8 cellular contexts compared by ENCODE assay signal in the genomic region with DNA sequence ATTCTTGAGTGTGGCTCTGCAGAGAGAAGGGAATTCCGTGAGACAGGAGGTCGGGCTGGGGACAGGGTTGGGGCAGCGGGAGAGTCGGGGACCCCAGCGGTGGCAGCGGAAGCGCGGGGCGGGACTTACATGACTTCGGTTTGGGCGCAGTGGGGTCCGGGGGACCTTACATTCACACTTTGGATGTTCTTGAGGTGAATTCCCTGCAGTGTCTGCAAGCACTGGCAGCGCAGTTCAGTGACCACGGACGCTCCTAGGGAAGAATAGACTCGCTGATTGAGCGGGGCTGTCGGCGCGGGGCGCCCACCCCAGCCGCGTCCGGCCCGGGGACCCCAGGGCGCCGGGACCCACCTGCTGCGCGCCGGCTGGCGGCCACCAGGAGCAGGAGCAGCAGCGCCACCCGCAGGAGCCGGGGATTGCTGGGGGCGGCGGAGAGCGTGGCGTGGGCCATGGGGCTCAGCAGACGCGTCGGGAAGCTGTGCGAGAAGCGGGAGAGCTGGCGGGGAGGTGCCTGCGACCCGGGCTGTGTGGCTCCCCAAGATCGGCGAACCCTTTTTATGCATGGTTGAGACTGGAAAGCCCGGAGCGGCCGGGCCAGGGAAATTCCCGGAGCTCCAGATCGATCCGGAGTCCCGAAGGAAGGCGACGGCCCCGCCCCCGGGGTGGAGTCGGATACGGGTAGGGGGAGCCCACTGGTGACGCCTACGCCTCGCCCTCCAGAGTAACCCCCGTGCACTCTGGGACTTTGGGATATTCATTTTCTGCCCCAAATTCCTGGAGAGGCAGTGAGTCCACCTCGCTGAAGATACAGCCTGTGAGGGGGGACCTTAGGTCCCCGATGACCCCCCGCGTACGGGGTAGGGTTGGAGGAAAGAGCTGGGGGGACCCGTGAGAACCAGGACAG. TPM values are rescaled to one million over a fixed set of nuclear protein-coding genes. Genes with fewer than 3 reads are reported as not detected.
A peak's percentile ranks its signal among the peaks of the same experiment; 100 is the strongest.
DNase-seq lines count a peak whose midpoint lies in the region; ATAC-seq and TF ChIP-seq lines count a peak whose summit lies in the region.

Gene CXCL3, minus strand, starts transcription at position 529 of the 904 bp plus-strand sequence. Its CDS starts 78 bp downstream, at position 451.

- peaks cover 31 to 46% of the 10 kb centered on the region in 2 donors for H3K27me3 Mint-ChIP-seq in effector memory CD8-positive, alpha-beta T cell
- peaks cover 78% of the 10 kb centered on the region for H3K27me3 Mint-ChIP-seq in stimulated activated naive CD8-positive, alpha-beta T cell treated with anti-CD3 and anti-CD28 coated beads, Interleukin-15, amount 100 ng/mL, for 72 hours

- H3K27ac ChIP-seq in C4-2B (no peak within 1 kb of the TSS), right lobe of liver (peak within 1 kb of the TSS; percentile 35 to 49 (median 37))

- no peaks in the 10 kb centered on the region for H3K27me3 ChIP-seq in right lobe of liver

- H3K4me1 Mint-ChIP-seq in effector memory CD8-positive, alpha-beta T cell (ENCODE audit: low read depth in 2 of 2), result peaks cover 3 to 7% of the 10 kb centered on the region in 2 donors
- H3K4me1 Mint-ChIP-seq in stimulated activated naive CD8-positive, alpha-beta T cell treated with anti-CD3 and anti-CD28 coated beads, Interleukin-15, amount 100 ng/mL, for 72 hours, result peaks cover 14% of the 10 kb centered on the region

- no peaks in the 10 kb centered on the region for H3K9me3 ChIP-seq in right lobe of liver

- peak within 1 kb of the TSS; percentile 65 to 69 for H3K4me3 Mint-ChIP-seq in effector memory CD8-positive, alpha-beta T cell
- peak within 1 kb of the TSS; percentile 80 to 81 for H3K4me3 Mint-ChIP-seq in stimulated activated naive CD8-positive, alpha-beta T cell treated with anti-CD3 and anti-CD28 coated beads, Interleukin-15, amount 100 ng/mL, for 72 hours

- peak; percentile 66 for DNase-seq in T1000 (lab: John Stamatoyannopoulos, UW)
- no peak for DNase-seq in effector memory CD8-positive, alpha-beta T cell
- DNase-seq in right lobe of liver, result peak; percentile 84 to 91 (median 86)
- DNase-seq in stimulated activated naive CD8-positive, alpha-beta T cell treated with anti-CD3 and anti-CD28 coated beads, Interleukin-15, amount 100 ng/mL, for 72 hours, result peak; percentile 11 to 19
- DNase-seq in stimulated activated CD4-positive, alpha-beta T cell treated with anti-CD3 and anti-CD28 coated beads, Interleukin-12 subunit alpha, Interleukin-12 subunit beta, amount 100 ng/mL, for 4 hours, result no peak

- H3K9me3 Mint-ChIP-seq in effector memory CD8-positive, alpha-beta T cell, result no peaks in the 10 kb centered on the region
- no peaks in the 10 kb centered on the region for H3K9me3 Mint-ChIP-seq in stimulated activated naive CD8-positive, alpha-beta T cell treated with anti-CD3 and anti-CD28 coated beads, Interleukin-15, amount 100 ng/mL, for 72 hours

- WGBS in right lobe of liver (ENCODE audit: insufficient coverage, low coverage, low lambda C conversion rate, missing lambda C conversion rate), result 3% methylated on average over 26 of the region's 71 CpGs

- peak; percentile 24 for TF ChIP-seq POLR2A in right lobe of liver (IDR thresholded peaks at IDR 0.05)

- ATAC-seq in GM18868 (IDR thresholded peaks at IDR 0.05; ENCODE audit: unreplicated experiment), result peak; percentile 74
- peak; percentile 55 for ATAC-seq in HG03354 (IDR thresholded peaks at IDR 0.05; ENCODE audit: poor library complexity, severe bottlenecking, unreplicated experiment)
- no peak for ATAC-seq in effector memory CD8-positive, alpha-beta T cell (replicated peaks)
- ATAC-seq in right lobe of liver, result peak; percentile 93 to 97 (median 96)
- ATAC-seq in stimulated activated naive CD8-positive, alpha-beta T cell treated with anti-CD3 and anti-CD28 coated beads, Interleukin-15, amount 100 ng/mL, for 72 hours, result peak; percentile 74

- peak within 1 kb of the TSS; percentile 54 to 63 (median 62) for H3K4me3 ChIP-seq in right lobe of liver

- H3K36me3 ChIP-seq in right lobe of liver, result no peaks in the 10 kb centered on the region

- TF ChIP-seq CTCF in C4-2B (conservative IDR thresholded peaks at IDR 0.05), result peak; percentile 34
- peak; percentile 46 to 53 (median 50) for TF ChIP-seq CTCF in right lobe of liver (IDR thresholded peaks at IDR 0.05)

- no peaks in the 10 kb centered on the region for H3K4me1 ChIP-seq in right lobe of liver

- H3K27ac Mint-ChIP-seq in effector memory CD8-positive, alpha-beta T cell, result no peak within 1 kb of the TSS
- peak within 1 kb of the TSS in 1 of 2 donors; percentile 64 for H3K27ac Mint-ChIP-seq in stimulated activated naive CD8-positive, alpha-beta T cell treated with anti-CD3 and anti-CD28 coated beads, Interleukin-15, amount 100 ng/mL, for 72 hours

- intact Hi-C loops in right lobe of liver (cut with DNase I), result no loop called here

- H3K36me3 Mint-ChIP-seq in effector memory CD8-positive, alpha-beta T cell (ENCODE audit: insufficient read depth), result no peaks in the 10 kb centered on the region

RNA-seq across cellular contexts. Expression of gene CXCL3, which starts in this region (rescaled TPM):
- total RNA-seq in right lobe of liver, result 1 to 10 TPM in 1 of 6 experiments, under 1 TPM in 3, not detected in 2; 0.25 to 2.0 (median 0.62) TPM

Comparison
In these comparisons a context has a peak if more than half of its experiments do, and no peak if none do; other contexts are left out.
1. DNase-seq: peak in T1000 (single experiment), right lobe of liver (3 of 3) and stimulated activated naive CD8-positive, alpha-beta T cell treated with anti-CD3 and anti-CD28 coated beads, Interleukin-15, amount 100 ng/mL, for 72 hours (2 of 2); none in effector memory CD8-positive, alpha-beta T cell (0 of 3) and stimulated activated CD4-positive, alpha-beta T cell treated with anti-CD3 and anti-CD28 coated beads, Interleukin-12 subunit alpha, Interleukin-12 subunit beta, amount 100 ng/mL, for 4 hours (single experiment).